Comparison of ENCODE assay signal across 5 cellular contexts in genomic region chr2:42363413-42363812, GRCh38.
"Had no signal": no experiment of that assay in that cellular context is flagged by ENCODE, and none has a peak within 500 bp of the region (broad histone marks: within the 10 kb centered on the region; RNA-seq: fewer than 3 reads in every experiment).

No MANE protein-coding gene starts in this region.

- DNase-seq: H9, HCEC 1CT, IMR-90 had no signal

- H3K4me3 ChIP-seq: GM23338, K562 had no signal

- H2AFZ ChIP-seq: GM23338 had no signal

- H3K4me2 ChIP-seq: GM23338 had no signal
